ENCODE assay signal across 23 cellular contexts in genomic region chr2:84217446-84217845, GRCh38.
"Had no signal": no experiment of that assay in that cellular context is flagged by ENCODE, and none has a peak within 500 bp of the region (broad histone marks: within the 10 kb centered on the region; RNA-seq: fewer than 3 reads in every experiment).

No MANE protein-coding gene starts in this region.

- H3K4me3 Mint-ChIP-seq: activated CD8-positive, alpha-beta T cell treated with anti-CD3 and anti-CD28 coated beads, Interleukin-2, amount 10 ng/mL, durations not matched to agents 7 days and 5 days; central memory CD8-positive, alpha-beta T cell; T-cell had no signal

- H3K36me3 ChIP-seq: ascending aorta, SJCRH30, WERI-Rb-1 had no signal

- H3K4me1 ChIP-seq: ascending aorta, body of pancreas, SJCRH30 had no signal

- H3K27me3 ChIP-seq: ascending aorta, body of pancreas had no signal

- H3K27ac ChIP-seq: ascending aorta, body of pancreas, SJCRH30, WERI-Rb-1 had no signal

- DNase-seq: activated CD4-positive, alpha-beta T cell treated with anti-CD3 and anti-CD28 coated beads for 48 hours; activated CD4-positive, alpha-beta T cell treated with anti-CD3 and anti-CD28 coated beads, Interleukin-2, amount 50 U/mL, for 4 hours; activated CD4-positive, CD25-positive, alpha-beta regulatory T cell treated with anti-CD3 and anti-CD28 coated beads, Interleukin-2, amount 50 U/mL, for 72 hours; activated CD8-positive, alpha-beta memory T cell treated with anti-CD3 and anti-CD28 coated beads, Interleukin-2, amount 50 U/mL, for 48 hours; activated CD8-positive, alpha-beta T cell treated with anti-CD3 and anti-CD28 coated beads, Interleukin-2, amount 10 ng/mL, durations not matched to agents 7 days and 5 days; activated naive CD4-positive, alpha-beta T cell treated with anti-CD3 and anti-CD28 coated beads, Interleukin-2, amount 50 U/mL, for 16 hours; activated T-cell treated with anti-CD3 and anti-CD28 coated beads, Interleukin-2, amount 50 U/mL, for 1 hour; amniotic stem cell; body of pancreas; KBM-7; NCI-H1048; NCI-H1930; NCI-H2171 treated with DMSO at 0.1 percent for 48 hours; NCI-H226; NCI-H526; RPMI8226; SJCRH30; T-cell; WERI-Rb-1 had no signal

- H3K9me3 ChIP-seq: ascending aorta, body of pancreas, SJCRH30 had no signal

- H3K9me3 Mint-ChIP-seq: central memory CD8-positive, alpha-beta T cell; T-cell had no signal

- H3K27ac Mint-ChIP-seq: activated CD8-positive, alpha-beta T cell treated with anti-CD3 and anti-CD28 coated beads, Interleukin-2, amount 10 ng/mL, durations not matched to agents 7 days and 5 days; T-cell had no signal

- ATAC-seq: activated CD8-positive, alpha-beta T cell treated with anti-CD3 and anti-CD28 coated beads, Interleukin-2, amount 10 ng/mL, durations not matched to agents 7 days and 5 days; body of pancreas; Panc1; Right ventricle myocardium inferior; T-cell had no signal

- H3K4me3 ChIP-seq: ascending aorta, body of pancreas, SJCRH30 had no signal

- H3K36me3 Mint-ChIP-seq: T-cell had no signal

- H3K4me1 Mint-ChIP-seq: central memory CD8-positive, alpha-beta T cell; T-cell had no signal
